Comparison of ENCODE assay signal across 11 cellular contexts in genomic region chr6:88177961-88178464, GRCh38.
DNase-seq lines count a peak whose midpoint lies in the region; ATAC-seq, FAIRE-seq and TF ChIP-seq lines count a peak whose summit lies in the region.
"Had no signal": no experiment of that assay in that cellular context is flagged by ENCODE, and none has a peak within 500 bp of the region (broad histone marks: within the 10 kb centered on the region; RNA-seq: fewer than 3 reads in every experiment).

No MANE protein-coding gene starts in this region.

- H3K4me3 Mint-ChIP-seq in effector memory CD8-positive, alpha-beta T cell = no peak overlapping the region

- FAIRE-seq in H54 (lab: Jason Lieb, UNC) = no peak

- peaks cover 0 to 8% of the 10 kb centered on the region in 2 donors for H3K9me3 Mint-ChIP-seq in effector memory CD8-positive, alpha-beta T cell

- TF ChIP-seq POLR2A in H54 (IDR thresholded peaks at IDR 0.05; ENCODE audit: low read depth, low read length) = no peak

- H3K4me3 ChIP-seq in GM12864 (ENCODE audit: low read depth, low read length) = no peak overlapping the region

- ATAC-seq in GM21619 (IDR thresholded peaks at IDR 0.05; ENCODE audit: unreplicated experiment) = peak; percentile 65
- peak; percentile 74 for ATAC-seq in HG03565 (IDR thresholded peaks at IDR 0.05; ENCODE audit: unreplicated experiment)
- peak; percentile 12 for ATAC-seq in effector memory CD8-positive, alpha-beta T cell (replicated peaks)

- no peak overlapping the region for H3K27ac ChIP-seq in substantia nigra (ENCODE audit: low read depth, low read length, poor library complexity, severe bottlenecking)
- H3K27ac ChIP-seq: KMS-11 had no signal

- DNase-seq in GM12864 (ENCODE audit: low read depth) (peak; percentile 65), activated T-cell treated with anti-CD3 and anti-CD28 coated beads for 4 hours (no peak), substantia nigra (lab: John Stamatoyannopoulos, UW) (no peak), DMS 273 (lab: John Stamatoyannopoulos, UW; ENCODE audit: unreplicated experiment) (no peak), H54 (ENCODE audit: insufficient read length, low spot score) (no peak)
- DNase-seq in effector memory CD8-positive, alpha-beta T cell = no peak
- DNase-seq: activated CD4-positive, alpha-beta T cell treated with anti-CD3 and anti-CD28 coated beads for 48 hours; DMS79 had no signal

- no peaks in the 10 kb centered on the region for H3K4me1 Mint-ChIP-seq in effector memory CD8-positive, alpha-beta T cell (ENCODE audit: low read depth in 2 of 2)

- H3K27me3 Mint-ChIP-seq in effector memory CD8-positive, alpha-beta T cell = peaks cover 37 to 52% of the 10 kb centered on the region in 2 donors

- no peak for TF ChIP-seq CTCF in GM12864 (IDR thresholded peaks at IDR 0.05; ENCODE audit: low read depth, low read length, missing control alignments)

- H3K27ac Mint-ChIP-seq in effector memory CD8-positive, alpha-beta T cell = no peak overlapping the region

- peaks cover 3% of the 10 kb centered on the region for H3K36me3 Mint-ChIP-seq in effector memory CD8-positive, alpha-beta T cell (ENCODE audit: insufficient read depth)

Comparison
In these comparisons a context has a peak if more than half of its experiments do, and no peak if none do; other contexts are left out.
1. ATAC-seq: peak in every context shown above with its lines; median percentile 74 in HG03565; 65 in GM21619; 12 in effector memory CD8-positive, alpha-beta T cell.